8 cellular contexts compared by ENCODE assay signal in genomic region chr15:42575188-42576039, GRCh38. TPM values are rescaled to one million over a fixed set of nuclear protein-coding genes. Genes with fewer than 3 reads are reported as not detected.
A peak's percentile ranks its signal among the peaks of the same experiment; 100 is the strongest.
DNase-seq lines count a peak whose midpoint lies in the region; ATAC-seq and TF ChIP-seq lines count a peak whose summit lies in the region.

Gene STARD9 (plus strand): TSS chr15:42575606. CDS start chr15:42575716, 110 bp downstream.

- H3K4me1 ChIP-seq in adipocyte (ENCODE audit: control insufficient read depth, insufficient read depth, low read length) (peaks cover 19% of the 10 kb centered on the region), heart left ventricle (peaks cover 0 to 50% (median 26%) of the 10 kb centered on the region in 12 donors), transverse colon (peaks cover 9 to 33% (median 20%) of the 10 kb centered on the region in 4 donors)

- TF ChIP-seq POLR2A in heart left ventricle (IDR thresholded peaks at IDR 0.05) (peak in 1 of 2 donors; percentile 80), transverse colon (IDR thresholded peaks at IDR 0.05) (peak; percentile 41)

- peak; percentile 98 for DNase-seq in GM13976 (ENCODE audit: low spot score)
- peak; percentile 91 for DNase-seq in NCI-H1436 treated with DMSO at 0.1 percent for 48 hours (lab: John Stamatoyannopoulos, UW)
- DNase-seq in T follicular helper cell (ENCODE audit: low read depth) = peak; percentile 86
- DNase-seq in adipocyte (ENCODE audit: low read depth) = peak; percentile 100
- DNase-seq in heart left ventricle = peak; percentile 98 to 99 (median 99)
- peak; percentile 98 for DNase-seq in pons (ENCODE audit: low spot score)
- DNase-seq in transverse colon = peak; percentile 98

- H3K36me3 ChIP-seq in adipocyte (ENCODE audit: control insufficient read depth, insufficient read depth, low read length, severe bottlenecking) (peaks cover 1% of the 10 kb centered on the region), heart left ventricle (no peaks in the 10 kb centered on the region), transverse colon (no peaks in the 10 kb centered on the region)

- H3K9ac ChIP-seq in adipocyte (ENCODE audit: low read length) = peak within 1 kb of the TSS; percentile 88

- intact Hi-C loops in heart left ventricle (cut with DNase I) = loop anchor here in 5 of 10 donors (5.0 to 10.0 kb wide), 5 partner anchors 69 to 303 kb away; partner anchors contain the start of genes GANC (in 1 of the 5) and TMEM87A (in 1 of the 5)
- intact Hi-C loops in transverse colon (cut with DNase I; ENCODE audit: low total_unique reads) = no loop called here

- ATAC-seq in HG02852 (IDR thresholded peaks at IDR 0.05; ENCODE audit: unreplicated experiment) (peak; percentile 89), heart left ventricle (peak; percentile 96 to 98 (median 97))

- peak within 1 kb of the TSS; percentile 91 for H3K4me3 ChIP-seq in adipocyte (ENCODE audit: low read length)
- H3K4me3 ChIP-seq in heart left ventricle = peak within 1 kb of the TSS; percentile 63 to 98 (median 86)
- H3K4me3 ChIP-seq in transverse colon = peak within 1 kb of the TSS; percentile 50 to 80 (median 70)

- TF ChIP-seq CTCF in GM13976 (IDR thresholded peaks at IDR 0.05; ENCODE audit: borderline replicate concordance, control extremely low read depth, extremely low read depth, insufficient read depth, missing control alignments) (no peak), heart left ventricle (IDR thresholded peaks at IDR 0.05) (peak in 2 of 12 donors; percentile 5 to 37), transverse colon (IDR thresholded peaks at IDR 0.05) (no peak)

- in situ Hi-C loops in GM13976 (cut with MboI; ENCODE audit: low sequenced_read_pairs, unreplicated experiment) = no loop called here
- in situ Hi-C loops in transverse colon (cut with MboI; ENCODE audit: low pct_ligation_motif_present in 1 of 4, low pct_unique_long_range_greater_than_20kb in 1 of 4, low sequenced_read_pairs in 3 of 4) = no loop called here

- H3K27ac ChIP-seq in heart left ventricle (peak within 1 kb of the TSS; percentile 83 to 96 (median 90)), transverse colon (peak within 1 kb of the TSS; percentile 87 to 95 (median 88))

- WGBS in heart left ventricle, 4 donors = 0 to 2% (median 1%) methylated on average over 39 to 95 of the region's 95 CpGs
- WGBS in transverse colon (ENCODE audit: low coverage in 1 of 2), 2 donors = 1% methylated on average over 53 of the region's 95 CpGs; no CpG with 5 or more reads in 1 of the 2 donors

- H3K9me3 ChIP-seq in adipocyte (ENCODE audit: control insufficient read depth, low read length) = no peaks in the 10 kb centered on the region
- no peaks in the 10 kb centered on the region for H3K9me3 ChIP-seq in heart left ventricle
- H3K9me3 ChIP-seq in transverse colon = no peaks in the 10 kb centered on the region

- no peaks in the 10 kb centered on the region for H3K27me3 ChIP-seq in adipocyte (replicated peaks; ENCODE audit: control insufficient read depth, insufficient read depth, low read length)
- H3K27me3 ChIP-seq in heart left ventricle = no peaks in the 10 kb centered on the region
- peaks cover 7% of the 10 kb centered on the region for H3K27me3 ChIP-seq in transverse colon

- no peak for TF ChIP-seq EP300 in transverse colon (IDR thresholded peaks at IDR 0.05; ENCODE audit: low read depth)

RNA-seq across cellular contexts. Expression of gene STARD9, which starts in this region (rescaled TPM):
- total RNA-seq in heart left ventricle (10 to 100 TPM in 1 of 9 donors, 1 to 10 TPM in 8; 4.3 to 10.3 (median 8.0) TPM), transverse colon (10 to 100 TPM; 11.1 to 52.5 (median 22.4) TPM)
- polyA plus RNA-seq in heart left ventricle = 10 to 100 TPM in 1 of 2 donors, 1 to 10 TPM in 1; 3.7 to 11.1 TPM

Comparison
In these comparisons a context has a peak if more than half of its experiments do, and no peak if none do; other contexts are left out.
1. Peak in every context shown above with its lines: DNase-seq, ATAC-seq, H3K4me3 ChIP-seq and H3K27ac ChIP-seq.